ENCODE assay signal across 11 cellular contexts in genomic region chr9:137217276-137218211, GRCh38. TPM values are rescaled to one million over a fixed set of nuclear protein-coding genes. Genes with fewer than 3 reads are reported as not detected.
A peak's percentile ranks its signal among the peaks of the same experiment; 100 is the strongest.
DNase-seq lines count a peak whose midpoint lies in the region; FAIRE-seq and TF ChIP-seq lines count a peak whose summit lies in the region.
"Had no signal": no experiment of that assay in that cellular context is flagged by ENCODE, and none has a peak within 500 bp of the region (broad histone marks: within the 10 kb centered on the region; RNA-seq: fewer than 3 reads in every experiment).

No MANE protein-coding gene starts in this region.

- peaks cover 7% of the 10 kb centered on the region for H3K27me3 ChIP-seq in NT2/D1 (ENCODE audit: insufficient read depth, insufficient read length)
- H3K27me3 ChIP-seq in trophoblast cell (ENCODE audit: insufficient read depth, low read length) = no peaks in the 10 kb centered on the region
- H3K27me3 ChIP-seq in ascending aorta = no peaks in the 10 kb centered on the region

- H2BK120ac ChIP-seq in trophoblast cell (ENCODE audit: insufficient read depth, low read length, poor library complexity) = no peak overlapping the region

- H3K4me3 ChIP-seq in NT2/D1 (ENCODE audit: insufficient read length, low read depth) = no peak overlapping the region
- peak overlapping the region; percentile 46 for H3K4me3 ChIP-seq in fibroblast of villous mesenchyme (ENCODE audit: low read depth, low read length)
- no peak overlapping the region for H3K4me3 ChIP-seq in trophoblast cell (ENCODE audit: low read depth, low read length)
- H3K4me3 ChIP-seq in ascending aorta = peak overlapping the region in 1 of 2 donors; percentile 30

- peak overlapping the region; percentile 21 for H3K9ac ChIP-seq in NT2/D1 (ENCODE audit: insufficient read length, low read depth)
- no peak overlapping the region for H3K9ac ChIP-seq in trophoblast cell (ENCODE audit: low read length)

- FAIRE-seq in GM19239 (lab: Jason Lieb, UNC) = no peak

- H4K8ac ChIP-seq in trophoblast cell (ENCODE audit: low read depth, low read length) = peak overlapping the region; percentile 25

- H3K23ac ChIP-seq in trophoblast cell (ENCODE audit: low read length) = no peak overlapping the region

- H4K12ac ChIP-seq in trophoblast cell (ENCODE audit: low read depth, low read length) = peak overlapping the region; percentile 8

- H3K14ac ChIP-seq in trophoblast cell (ENCODE audit: low read length) = no peak overlapping the region

- H4K91ac ChIP-seq in trophoblast cell (ENCODE audit: low read depth, low read length) = peak overlapping the region; percentile 11

- H3K4me3 Mint-ChIP-seq in HFFc6 = no peak overlapping the region
- H3K4me3 Mint-ChIP-seq: activated CD4-positive, alpha-beta T cell treated with anti-CD3 and anti-CD28 coated beads, Interleukin-2, amount 10 ng/mL, durations not matched to agents 7 days and 5 days had no signal

- H3K36me3 Mint-ChIP-seq in HFFc6 (ENCODE audit: low read depth) = no peaks in the 10 kb centered on the region

- in situ Hi-C loops in Caki2 (cut with HindIII; ENCODE audit: low pct_unique_long_range_greater_than_20kb, low sequenced_read_pairs) = no loop called here

- intact Hi-C loops in ascending aorta (cut with DNase I) = no loop called here

- H3K18ac ChIP-seq in trophoblast cell (ENCODE audit: low read length) = no peak overlapping the region

- H3K36me3 ChIP-seq in NT2/D1 (ENCODE audit: insufficient read depth, insufficient read length, low read length) = peaks cover 71% of the 10 kb centered on the region
- peaks cover 43 to 46% of the 10 kb centered on the region in 2 experiments for H3K36me3 ChIP-seq in trophoblast cell (ENCODE audit: control insufficient read depth in 1 of 2, insufficient read depth in 2 of 2, low read length in 2 of 2)
- no peaks in the 10 kb centered on the region for H3K36me3 ChIP-seq in ascending aorta

- peaks cover 3% of the 10 kb centered on the region for H3K79me1 ChIP-seq in trophoblast cell (ENCODE audit: low read length)

- H2AK5ac ChIP-seq in trophoblast cell (ENCODE audit: low read length) = no peak overlapping the region

- no peaks in the 10 kb centered on the region for H3K27me3 Mint-ChIP-seq in HFFc6 (ENCODE audit: insufficient read depth)
- H3K27me3 Mint-ChIP-seq: activated CD4-positive, alpha-beta T cell treated with anti-CD3 and anti-CD28 coated beads, Interleukin-2, amount 10 ng/mL, durations not matched to agents 7 days and 5 days had no signal

- H3K9me3 Mint-ChIP-seq in HFFc6 = no peaks in the 10 kb centered on the region
- H3K9me3 Mint-ChIP-seq: activated CD4-positive, alpha-beta T cell treated with anti-CD3 and anti-CD28 coated beads, Interleukin-2, amount 10 ng/mL, durations not matched to agents 7 days and 5 days had no signal

- peaks cover 5% of the 10 kb centered on the region; the same call in 1 of the 2 replicates for H3K4me1 Mint-ChIP-seq in HFFc6 (ENCODE audit: low read depth)

- TF ChIP-seq CTCF in fibroblast of villous mesenchyme (IDR thresholded peaks at IDR 0.05; ENCODE audit: insufficient read depth, low read depth, low read length) (no peak), ascending aorta (IDR thresholded peaks at IDR 0.05) (no peak), HFFc6 (IDR thresholded peaks at IDR 0.05) (no peak)

- no peaks in the 10 kb centered on the region for H3K9me3 ChIP-seq in NT2/D1 (ENCODE audit: insufficient read depth, low read length)
- H3K9me3 ChIP-seq in trophoblast cell (ENCODE audit: insufficient read depth, low read depth, low read length) = no peaks in the 10 kb centered on the region
- no peaks in the 10 kb centered on the region for H3K9me3 ChIP-seq in ascending aorta

- no CpG with 5 or more reads among the region's 36 CpGs for WGBS in trophoblast cell (ENCODE audit: extremely low coverage, insufficient coverage, insufficient read length)

- DNase-seq in Caki2 (ENCODE audit: low read depth) = peak; percentile 85
- no peak for DNase-seq in NT2/D1 (ENCODE audit: low read depth, low spot score)
- peak; percentile 52 for DNase-seq in fibroblast of villous mesenchyme (ENCODE audit: low read depth)
- DNase-seq in trophoblast cell = peak; percentile 67 to 77
- no peak for DNase-seq in ascending aorta (ENCODE audit: low spot score in 2 of 2)
- DNase-seq in GM19239 (ENCODE audit: insufficient read length, low spot score) = no peak
- DNase-seq in HFFc6 = no peak
- DNase-seq in stimulated activated CD4-positive, alpha-beta T cell treated with anti-CD3 and anti-CD28 coated beads, Interleukin-12 subunit alpha, Interleukin-12 subunit beta, amount 100 ng/mL, for 4 hours = no peak
- DNase-seq: activated CD4-positive, alpha-beta T cell treated with anti-CD3 and anti-CD28 coated beads, Interleukin-2, amount 10 ng/mL, durations not matched to agents 7 days and 5 days; stimulated activated CD4-positive, alpha-beta T cell treated with anti-CD3 and anti-CD28 coated beads, Interleukin-4, amount 100 ng/mL, for 4 hours had no signal

- H2BK12ac ChIP-seq in trophoblast cell (ENCODE audit: low read length) = no peak overlapping the region

- H2BK5ac ChIP-seq in trophoblast cell (ENCODE audit: low read depth, low read length, poor library complexity) = no peak overlapping the region

- no peak overlapping the region for H3K27ac Mint-ChIP-seq in HFFc6
- H3K27ac Mint-ChIP-seq: activated CD4-positive, alpha-beta T cell treated with anti-CD3 and anti-CD28 coated beads, Interleukin-2, amount 10 ng/mL, durations not matched to agents 7 days and 5 days had no signal

- H2AFZ ChIP-seq in trophoblast cell (ENCODE audit: insufficient read depth, low read length, poor library complexity) = peak overlapping the region; percentile 3

- H3K27ac ChIP-seq in trophoblast cell (ENCODE audit: low read depth, low read length) (no peak overlapping the region), ascending aorta (no peak overlapping the region)

- H3K4me2 ChIP-seq in trophoblast cell (ENCODE audit: low read length) = no peak overlapping the region

- H3K79me2 ChIP-seq in trophoblast cell (ENCODE audit: control insufficient read depth, insufficient read depth, low read length, poor library complexity) = no peaks in the 10 kb centered on the region

- H3K4ac ChIP-seq in trophoblast cell (ENCODE audit: low read depth, low read length) = no peak overlapping the region

- peaks cover 17% of the 10 kb centered on the region for H3K4me1 ChIP-seq in NT2/D1 (ENCODE audit: insufficient read depth, insufficient read length)
- peaks cover 13 to 15% of the 10 kb centered on the region in 2 experiments for H3K4me1 ChIP-seq in trophoblast cell (ENCODE audit: control insufficient read depth in 1 of 2, insufficient read depth in 2 of 2, low read length in 2 of 2)
- H3K4me1 ChIP-seq in ascending aorta = peaks cover 5 to 10% of the 10 kb centered on the region in 2 donors

RNA-seq across cellular contexts. Expression of gene RNF208, which starts 4.5 kb away (rescaled TPM):
- total RNA-seq in Caki2 (2014; rRNA removed; shearing (Covaris generic); ENCODE audit: low replicate concordance) = not detected in 2 replicates
- total RNA-seq in fibroblast of villous mesenchyme (under 0.01 TPM in 1 of 2 replicates, not detected in the other), ascending aorta (6.7 TPM)
- 4.7 and 5.3 TPM in 2 replicates for polyA plus RNA-seq in trophoblast cell (2013)
- 1 to 10 TPM; 2.5 to 3.8 (median 3.4) TPM for total RNA-seq in HFFc6 (2021; fragmentation: NEBNext Ultra II Directional; extraction: Animal tissue kit (Norgen Biotek cat#: 25700))

RNA-seq across cellular contexts. Expression of gene CYSRT1, which starts 7.4 kb away (rescaled TPM):
- total RNA-seq in Caki2 (2014; rRNA removed; shearing (Covaris generic); ENCODE audit: low replicate concordance) = 0.61 and 12.7 TPM in 2 replicates
- total RNA-seq in fibroblast of villous mesenchyme (under 0.01 and 0.64 TPM in 2 replicates), ascending aorta (not detected)
- polyA plus RNA-seq in trophoblast cell (2013) = 0.57 and 0.61 TPM in 2 replicates
- total RNA-seq in HFFc6 (2021; fragmentation: NEBNext Ultra II Directional; extraction: Animal tissue kit (Norgen Biotek cat#: 25700)) = under 1 TPM; 0.41 to 0.97 (median 0.68) TPM

RNA-seq across cellular contexts. Expression of gene RNF224, which starts 9.8 kb away (rescaled TPM):
- total RNA-seq in Caki2 (2014; rRNA removed; shearing (Covaris generic); ENCODE audit: low replicate concordance) = not detected in 2 replicates
- total RNA-seq in fibroblast of villous mesenchyme (not detected in 2 replicates), ascending aorta (not detected)
- polyA plus RNA-seq in trophoblast cell (2013) = 0.06 TPM in 1 of 2 replicates, not detected in the other
- not detected for total RNA-seq in HFFc6 (2021; fragmentation: NEBNext Ultra II Directional; extraction: Animal tissue kit (Norgen Biotek cat#: 25700))
- polyA plus RNA-seq: fibroblast of lung had no signal

RNA-seq across cellular contexts. Expression of gene NDOR1, which starts 12.0 kb away (rescaled TPM):
- total RNA-seq in Caki2 (2014; rRNA removed; shearing (Covaris generic); ENCODE audit: low replicate concordance) = 8.1 and 8.3 TPM in 2 replicates
- 7.8 and 11.0 TPM in 2 replicates for total RNA-seq in fibroblast of villous mesenchyme
- 18.7 and 19.2 TPM in 2 replicates for polyA plus RNA-seq in trophoblast cell (2013)
- total RNA-seq in ascending aorta = 27.0 TPM
- 10 to 100 TPM; 13.1 to 17.3 (median 16.6) TPM for total RNA-seq in HFFc6 (2021; fragmentation: NEBNext Ultra II Directional; extraction: Animal tissue kit (Norgen Biotek cat#: 25700))

RNA-seq across cellular contexts. Expression of gene TMEM203, which starts 12.1 kb away (rescaled TPM):
- total RNA-seq in Caki2 (2014; rRNA removed; shearing (Covaris generic); ENCODE audit: low replicate concordance) = 57.6 and 83.9 TPM in 2 replicates
- total RNA-seq in fibroblast of villous mesenchyme (33.2 and 40.2 TPM in 2 replicates), ascending aorta (24.3 TPM)
- polyA plus RNA-seq in trophoblast cell (2013) = 18.3 and 18.9 TPM in 2 replicates
- total RNA-seq in HFFc6 (2021; fragmentation: NEBNext Ultra II Directional; extraction: Animal tissue kit (Norgen Biotek cat#: 25700)) = 10 to 100 TPM; 38.7 to 47.4 (median 40.1) TPM

Comparison
In these comparisons a context has a peak if more than half of its experiments do, and no peak if none do; other contexts are left out.
1. DNase-seq: peak in Caki2 (single experiment), fibroblast of villous mesenchyme (single experiment) and trophoblast cell (2 of 2); none in NT2/D1 (single experiment), ascending aorta (0 of 2), GM19239 (single experiment), HFFc6 (single experiment) and stimulated activated CD4-positive, alpha-beta T cell treated with anti-CD3 and anti-CD28 coated beads, Interleukin-12 subunit alpha, Interleukin-12 subunit beta, amount 100 ng/mL, for 4 hours (single experiment).